Comparison of ENCODE assay signal across 20 cellular contexts in the genomic region with DNA sequence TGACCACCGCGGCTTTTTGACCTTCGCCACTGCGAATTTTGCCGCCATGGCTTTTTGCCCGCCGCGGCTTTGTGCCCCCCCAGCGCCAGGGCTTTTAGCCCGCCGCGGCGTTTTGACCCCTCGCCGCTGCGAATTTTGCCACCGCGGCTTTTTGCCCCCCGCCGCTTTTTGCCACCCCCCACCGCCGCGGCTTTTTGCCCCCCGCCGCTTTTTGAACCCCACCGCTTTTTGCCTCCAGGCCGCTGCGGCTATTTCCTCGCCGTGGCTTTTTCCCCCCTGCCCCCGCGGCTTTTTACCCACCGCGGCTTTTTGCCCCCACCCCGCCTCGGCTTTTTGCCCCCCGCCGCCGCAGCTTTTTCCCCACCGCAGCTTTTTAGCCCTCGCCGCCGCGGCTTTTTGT.
DNase-seq lines count a peak whose midpoint lies in the region; ATAC-seq and TF ChIP-seq lines count a peak whose summit lies in the region.
"Had no signal": no experiment of that assay in that cellular context is flagged by ENCODE, and none has a peak within 500 bp of the region (broad histone marks: within the 10 kb centered on the region; RNA-seq: fewer than 3 reads in every experiment).

No MANE protein-coding gene starts in this region.

- no peaks in the 10 kb centered on the region for H3K4me1 ChIP-seq in heart left ventricle
- H3K4me1 ChIP-seq: BE2C had no signal

- no peak overlapping the region for H3K4me3 Mint-ChIP-seq in chondrocyte (ENCODE audit: unreplicated experiment)
- H3K4me3 Mint-ChIP-seq: CD4-positive, CD25-positive, alpha-beta regulatory T cell; CD8-positive, alpha-beta memory T cell; GM23338 had no signal

- peaks cover 0 to 6% (median 0%) of the 10 kb centered on the region in 9 donors for H3K27me3 ChIP-seq in heart left ventricle
- H3K27me3 ChIP-seq: BE2C had no signal

- 27 to 49% (median 37%) methylated on average over 41 to 44 of the region's 44 CpGs for WGBS in heart left ventricle, 4 donors

- H3K4me3 ChIP-seq in heart left ventricle, result no peak overlapping the region
- H3K4me3 ChIP-seq: GM23338 had no signal

- ATAC-seq in Right ventricle myocardium inferior (no peak), heart left ventricle (no peak), sciatic nerve (no peak)
- ATAC-seq: GM23338 had no signal

- no peaks in the 10 kb centered on the region for H3K36me3 Mint-ChIP-seq in chondrocyte (ENCODE audit: low read depth)
- H3K36me3 Mint-ChIP-seq: CD4-positive, CD25-positive, alpha-beta regulatory T cell; CD8-positive, alpha-beta memory T cell had no signal

- no peak overlapping the region for H3K27ac ChIP-seq in heart left ventricle
- H3K27ac ChIP-seq: HL-60 had no signal

- intact Hi-C loops in Right ventricle myocardium inferior (cut with DNase I), result no loop called here
- intact Hi-C loops in heart left ventricle (cut with DNase I), result no loop called here
- intact Hi-C loops in posterior vena cava (cut with DNase I), result no loop called here
- intact Hi-C loops in sciatic nerve (cut with DNase I), result no loop called here

- no peaks in the 10 kb centered on the region for H3K4me1 Mint-ChIP-seq in chondrocyte (ENCODE audit: low read depth)
- H3K4me1 Mint-ChIP-seq: CD4-positive, CD25-positive, alpha-beta regulatory T cell; CD8-positive, alpha-beta memory T cell; GM23338 had no signal

- peaks cover 0 to 9% (median 0%) of the 10 kb centered on the region in 12 donors for H3K9me3 ChIP-seq in heart left ventricle
- H3K9me3 ChIP-seq: BE2C had no signal

- H3K27me3 Mint-ChIP-seq in chondrocyte (ENCODE audit: low read depth), result no peaks in the 10 kb centered on the region
- H3K27me3 Mint-ChIP-seq: CD4-positive, CD25-positive, alpha-beta regulatory T cell; CD8-positive, alpha-beta memory T cell had no signal

- H3K36me3 ChIP-seq in heart left ventricle, result no peaks in the 10 kb centered on the region
- H3K36me3 ChIP-seq: BE2C had no signal

- DNase-seq in Right ventricle myocardium inferior (ENCODE audit: missing footprints) (peak; percentile 20), heart left ventricle (no peak), chondrocyte (ENCODE audit: low spot score) (peak; percentile 32), islet precursor cell (peak; percentile 14), posterior vena cava (ENCODE audit: low spot score) (peak; percentile 42), sciatic nerve (ENCODE audit: low spot score) (no peak)
- no peak for DNase-seq in effector CD8-positive, alpha-beta T cell (lab: John Stamatoyannopoulos, UW)
- DNase-seq in activated CD8-positive, alpha-beta memory T cell treated with anti-CD3 and anti-CD28 coated beads, Interleukin-2, amount 50 U/mL, for 48 hours, result no peak
- DNase-seq: ACHN; BE2C; C1 segment of cervical spinal cord; CD4-positive, CD25-positive, alpha-beta regulatory T cell; COR-L47; DMS153; DMS79; GF-D8; HCEC 1CT had no signal

- H3K9me3 Mint-ChIP-seq in chondrocyte (ENCODE audit: low read depth), result no peaks in the 10 kb centered on the region
- H3K9me3 Mint-ChIP-seq: CD4-positive, CD25-positive, alpha-beta regulatory T cell; CD8-positive, alpha-beta memory T cell had no signal

- no peak overlapping the region for H3K27ac Mint-ChIP-seq in chondrocyte (ENCODE audit: unreplicated experiment)
- H3K27ac Mint-ChIP-seq: CD4-positive, CD25-positive, alpha-beta regulatory T cell; CD8-positive, alpha-beta memory T cell; GM23338 had no signal

- TF ChIP-seq POLR2A in heart left ventricle (IDR thresholded peaks at IDR 0.05), result no peak

- no peak for TF ChIP-seq CTCF in heart left ventricle (IDR thresholded peaks at IDR 0.05)
- TF ChIP-seq CTCF in chondrocyte (IDR thresholded peaks at IDR 0.05), result no peak

Comparison
In these comparisons a context has a peak if more than half of its experiments do, and no peak if none do; other contexts are left out.
1. DNase-seq: peak in Right ventricle myocardium inferior (single experiment), chondrocyte (single experiment), islet precursor cell (single experiment) and posterior vena cava (single experiment); none in heart left ventricle (0 of 5), effector CD8-positive, alpha-beta T cell (single experiment), sciatic nerve (single experiment) and activated CD8-positive, alpha-beta memory T cell treated with anti-CD3 and anti-CD28 coated beads, Interleukin-2, amount 50 U/mL, for 48 hours (single experiment).